ENCODE assay signal across 28 cellular contexts in genomic region chr6:104207635-104208034, GRCh38.
"Had no signal": no experiment of that assay in that cellular context is flagged by ENCODE, and none has a peak within 500 bp of the region (broad histone marks: within the 10 kb centered on the region; RNA-seq: fewer than 3 reads in every experiment).

No MANE protein-coding gene starts in this region.

- H3K27me3 ChIP-seq: colonic mucosa, dorsolateral prefrontal cortex, esophagus muscularis mucosa, esophagus squamous epithelium, gastrocnemius medialis, gastroesophageal sphincter, heart left ventricle, heart right ventricle, hepatocyte had no signal

- H3K27ac ChIP-seq: colonic mucosa, coronary artery, dorsolateral prefrontal cortex, epithelial cell of prostate, esophagus muscularis mucosa, esophagus squamous epithelium, foreskin keratinocyte, gastrocnemius medialis, gastroesophageal sphincter, heart left ventricle, heart right ventricle, hepatocyte had no signal

- H3K4me3 ChIP-seq: colonic mucosa, coronary artery, dorsolateral prefrontal cortex, esophagus muscularis mucosa, esophagus squamous epithelium, gastrocnemius medialis, gastroesophageal sphincter, heart left ventricle, heart right ventricle, hepatocyte had no signal

- H3K4me2 ChIP-seq: hepatocyte had no signal

- DNase-seq: colonic mucosa; cortex of kidney; dermis blood vessel endothelial cell; dorsolateral prefrontal cortex; effector CD4-positive, alpha-beta T cell; effector CD8-positive, alpha-beta T cell; effector memory CD4-positive, alpha-beta T cell; effector memory CD8-positive, alpha-beta T cell; endodermal cell; erythroblast; esophagus squamous epithelium; foreskin fibroblast; foreskin keratinocyte; foreskin melanocyte; gastrocnemius medialis; glutamatergic neuron; head of caudate nucleus; heart left ventricle; heart right ventricle had no signal

- H3K36me3 ChIP-seq: colonic mucosa, esophagus muscularis mucosa, esophagus squamous epithelium, gastrocnemius medialis, gastroesophageal sphincter, heart left ventricle, heart right ventricle had no signal

- H3K79me2 ChIP-seq: hepatocyte had no signal

- ATAC-seq: effector memory CD8-positive, alpha-beta T cell; esophagus mucosa; foreskin keratinocyte; gastrocnemius medialis; gastroesophageal sphincter; heart left ventricle; heart right ventricle had no signal

- H3K9me3 ChIP-seq: colonic mucosa, esophagus squamous epithelium, gastrocnemius medialis, gastroesophageal sphincter had no signal

- FAIRE-seq: colon, endometrium, endothelial cell of umbilical vein had no signal

- H3K4me1 ChIP-seq: colonic mucosa, esophagus muscularis mucosa, esophagus squamous epithelium, foreskin keratinocyte, gastrocnemius medialis, gastroesophageal sphincter, heart left ventricle, heart right ventricle had no signal

- H2AFZ ChIP-seq: hepatocyte had no signal
